ENCODE assay signal across 5 cellular contexts in the genomic region with DNA sequence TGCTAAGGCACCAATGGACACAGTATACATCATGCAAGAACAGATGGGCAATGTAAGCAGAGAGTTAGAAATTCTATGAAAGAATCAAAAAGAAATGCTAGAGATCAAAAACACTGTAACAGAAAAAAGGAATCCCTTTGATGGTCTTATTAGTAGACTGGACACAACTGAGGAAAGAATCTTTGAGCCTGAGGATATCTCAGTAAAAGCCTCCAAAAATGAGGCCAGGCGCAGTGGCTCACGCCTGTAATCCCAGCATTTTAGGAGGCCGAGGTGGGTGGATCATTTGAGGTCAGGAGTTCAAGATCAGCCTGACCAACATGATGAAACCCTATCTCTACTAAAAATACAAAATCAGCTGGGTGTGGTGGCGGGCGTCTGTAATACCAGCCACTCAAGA. TPM values are rescaled to one million over a fixed set of nuclear protein-coding genes. Genes with fewer than 3 reads are reported as not detected.
"Had no signal": no experiment of that assay in that cellular context is flagged by ENCODE, and none has a peak within 500 bp of the region (broad histone marks: within the 10 kb centered on the region; RNA-seq: fewer than 3 reads in every experiment).

No MANE protein-coding gene starts in this region.

RNA-seq across cellular contexts. Expression of a gene that starts 55.3 kb away (rescaled TPM):
- total RNA-seq: LHCN-M2, MCF 10A, PC-3, Peyer's patch had no signal
- polyA plus RNA-seq: SK-N-SH had no signal
